Comparison of ENCODE assay signal across 1 cellular context in the genomic region with DNA sequence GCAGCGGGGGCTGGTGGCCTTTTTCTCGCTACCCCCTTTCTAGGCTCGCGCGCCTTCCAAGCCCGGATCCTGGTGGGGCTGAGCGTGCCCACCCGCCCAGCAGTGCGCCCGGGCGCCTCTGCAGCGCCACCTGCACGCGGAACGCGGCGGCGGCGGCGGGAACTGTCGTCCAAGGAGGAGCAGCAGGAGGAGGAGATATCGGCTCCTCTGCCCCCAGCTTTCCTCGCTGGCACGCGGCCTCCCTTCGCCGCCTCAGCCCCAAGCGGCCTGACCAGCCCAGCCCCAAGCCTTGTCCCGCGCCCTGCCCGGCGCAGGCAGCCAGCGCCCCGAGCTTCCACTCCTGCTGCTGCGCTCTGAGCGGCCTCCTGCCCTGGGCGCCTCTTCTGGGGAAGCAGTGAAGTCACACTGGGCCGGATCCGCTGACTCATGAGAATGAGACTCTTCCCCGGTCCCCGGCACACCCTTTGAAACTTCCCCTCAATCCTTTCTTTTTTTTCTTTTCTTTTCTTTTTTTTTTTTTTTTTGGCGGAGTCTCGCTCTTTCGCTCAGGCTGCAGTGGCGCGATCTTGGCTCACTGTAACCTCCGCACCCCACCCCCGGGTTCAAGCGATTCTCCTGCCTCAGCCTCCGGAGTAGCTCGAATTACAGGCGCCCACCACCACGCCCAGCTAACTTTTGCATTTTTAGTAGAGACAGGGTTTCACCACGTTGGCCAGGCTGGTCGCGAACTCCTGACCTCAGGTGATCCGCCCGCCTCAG.
A peak's percentile ranks its signal among the peaks of the same experiment; 100 is the strongest.
TF ChIP-seq lines count a peak whose summit lies in the region.

No MANE protein-coding gene starts in this region.

TF ChIP-seq in K562, 482 proteins besides CTCF, POLR2A, EP300 and RAD21 (continues in another document):
- TF ChIP-seq TCFL5 (CRISPR knock-in tag; conservative IDR thresholded peaks at IDR 0.05) (no peak), YY1 (IDR thresholded peaks at IDR 0.05; ENCODE audit: borderline replicate concordance in 1 of 3, control insufficient read depth in 1 of 3, extremely low read depth in 1 of 3, insufficient read depth in 3 of 3, insufficient read length in 1 of 3, insufficient replicate concordance in 2 of 3, low read depth in 1 of 3, low read length in 2 of 3) (peak in 1 of 3 experiments; percentile 26), DNMT1 (IDR thresholded peaks at IDR 0.05) (no peak), CTBP1 (IDR thresholded peaks at IDR 0.05; ENCODE audit: borderline replicate concordance) (peak; percentile 70; the same call in 1 of the 2 replicates), NELFE (IDR thresholded peaks at IDR 0.05; ENCODE audit: insufficient read depth, insufficient read length) (no peak), BRD9 (IDR thresholded peaks at IDR 0.05; ENCODE audit: low read depth, partially characterized antibody) (peak; percentile 20), ZNF699 (CRISPR knock-in tag; IDR thresholded peaks at IDR 0.05; ENCODE audit: insufficient replicate concordance) (no peak), NFIC (IDR thresholded peaks at IDR 0.05) (0 out of 2 replicates have a peak, but pooled peaks have one; percentile 14), DPF2 (IDR thresholded peaks at IDR 0.05) (peak; percentile 85), ZFX (CRISPR knock-in tag; IDR thresholded peaks at IDR 0.05) (peak; percentile 92), JUND (IDR thresholded peaks at IDR 0.05; ENCODE audit: borderline replicate concordance, low read depth, low read length) (0 out of 2 replicates have a peak, but pooled peaks have one; percentile 37), JUND (tag; IDR thresholded peaks at IDR 0.05; ENCODE audit: borderline replicate concordance, low read depth, low read length) (no peak), TAF1 (IDR thresholded peaks at IDR 0.05; ENCODE audit: control insufficient read depth, extremely low read depth, insufficient read depth, low read length, severe bottlenecking) (peak; percentile 50), NFE2 (IDR thresholded peaks at IDR 0.05; ENCODE audit: low read depth) (peak; percentile 86), LCOR (CRISPR knock-in tag; IDR thresholded peaks at IDR 0.05) (0 out of 2 replicates have a peak, but pooled peaks have one; percentile 6), EHMT2 (IDR thresholded peaks at IDR 0.05) (no peak), RBM22 (IDR thresholded peaks at IDR 0.05; ENCODE audit: low read depth, low read length, poor library complexity, severe bottlenecking) (peak; percentile 64), LARP7 (IDR thresholded peaks at IDR 0.05) (peak; percentile 48; the same call in 1 of the 2 replicates), ZNF140 (CRISPR knock-in tag; IDR thresholded peaks at IDR 0.05) (no peak), ZNF316 (IDR thresholded peaks at IDR 0.05) (peak; percentile 99), PHF21A (IDR thresholded peaks at IDR 0.05; ENCODE audit: borderline replicate concordance, low read depth) (0 out of 2 replicates have a peak, but pooled peaks have one; percentile 31), NR2C2 (CRISPR knock-in tag; IDR thresholded peaks at IDR 0.05) (no peak), NR2C2 (tag; IDR thresholded peaks at IDR 0.05) (0 out of 2 replicates have a peak, but pooled peaks have one; percentile 38), NONO (IDR thresholded peaks at IDR 0.05; ENCODE audit: low read depth in 2 of 2, low read length in 1 of 2) (peak in 1 of 2 experiments; percentile 44; a peak in 1 of 4 replicates), CBX1 (IDR thresholded peaks at IDR 0.05; ENCODE audit: low read depth) (0 out of 2 replicates have a peak, but pooled peaks have one; percentile 50), KLF13 (tag; IDR thresholded peaks at IDR 0.05; ENCODE audit: borderline replicate concordance, low read depth) (peak; percentile 26; the same call in 1 of the 2 replicates), RBFOX2 (IDR thresholded peaks at IDR 0.05; ENCODE audit: low read depth, low read length) (peak; percentile 91), FOXA1 (IDR thresholded peaks at IDR 0.05; ENCODE audit: borderline replicate concordance) (no peak), SOX6 (IDR thresholded peaks at IDR 0.05) (0 out of 2 replicates have a peak, but pooled peaks have one; percentile 39), NCOA4 (IDR thresholded peaks at IDR 0.05; ENCODE audit: partially characterized antibody) (no peak), NBN (IDR thresholded peaks at IDR 0.05; ENCODE audit: low read depth) (0 out of 2 replicates have a peak, but pooled peaks have one; percentile 28), TSC22D4 (tag; IDR thresholded peaks at IDR 0.05) (no peak), EZH2 (IDR thresholded peaks at IDR 0.05; ENCODE audit: borderline replicate concordance, low read depth, low read length) (no peak), HNRNPL (IDR thresholded peaks at IDR 0.05; ENCODE audit: low read depth, low read length) (peak; percentile 82), NFATC3 (IDR thresholded peaks at IDR 0.05) (no peak), SMAD4 (CRISPR knock-in tag; conservative IDR thresholded peaks at IDR 0.05) (peak; percentile 77), TBP (optimal IDR thresholded peaks at IDR 0.05; ENCODE audit: low read depth, low read length) (peak; percentile 45), ATF1 (CRISPR knock-in tag; IDR thresholded peaks at IDR 0.05) (no peak), ATF1 (tag; IDR thresholded peaks at IDR 0.05) (peak; percentile 50), NRF1 (conservative IDR thresholded peaks at IDR 0.05 in 1 of 2, IDR thresholded peaks at IDR 0.05 in 1 of 2) (peak; percentile 69 to 73), MYC (IDR thresholded peaks at IDR 0.05; ENCODE audit: low read depth, low read length) (peak; percentile 30; the same call in 1 of the 2 replicates), MYC (CRISPR knock-in tag; IDR thresholded peaks at IDR 0.05; ENCODE audit: borderline replicate concordance, low read depth) (no peak), ZNF384 (IDR thresholded peaks at IDR 0.05; ENCODE audit: low read depth, low read length) (peak; percentile 74), CBX8 (IDR thresholded peaks at IDR 0.05; ENCODE audit: borderline replicate concordance, extremely low read depth, low read depth, low read length, poor library complexity, severe bottlenecking) (no peak), BACH1 (tag; IDR thresholded peaks at IDR 0.05) (peak; percentile 36; the same call in 1 of the 2 replicates), HDAC2 (IDR thresholded peaks at IDR 0.05) (no peak), DMBX1 (CRISPR knock-in tag; IDR thresholded peaks at IDR 0.05; ENCODE audit: borderline replicate concordance) (0 out of 2 replicates have a peak, but pooled peaks have one; percentile 5)
- TF ChIP-seq, protein P1, sequence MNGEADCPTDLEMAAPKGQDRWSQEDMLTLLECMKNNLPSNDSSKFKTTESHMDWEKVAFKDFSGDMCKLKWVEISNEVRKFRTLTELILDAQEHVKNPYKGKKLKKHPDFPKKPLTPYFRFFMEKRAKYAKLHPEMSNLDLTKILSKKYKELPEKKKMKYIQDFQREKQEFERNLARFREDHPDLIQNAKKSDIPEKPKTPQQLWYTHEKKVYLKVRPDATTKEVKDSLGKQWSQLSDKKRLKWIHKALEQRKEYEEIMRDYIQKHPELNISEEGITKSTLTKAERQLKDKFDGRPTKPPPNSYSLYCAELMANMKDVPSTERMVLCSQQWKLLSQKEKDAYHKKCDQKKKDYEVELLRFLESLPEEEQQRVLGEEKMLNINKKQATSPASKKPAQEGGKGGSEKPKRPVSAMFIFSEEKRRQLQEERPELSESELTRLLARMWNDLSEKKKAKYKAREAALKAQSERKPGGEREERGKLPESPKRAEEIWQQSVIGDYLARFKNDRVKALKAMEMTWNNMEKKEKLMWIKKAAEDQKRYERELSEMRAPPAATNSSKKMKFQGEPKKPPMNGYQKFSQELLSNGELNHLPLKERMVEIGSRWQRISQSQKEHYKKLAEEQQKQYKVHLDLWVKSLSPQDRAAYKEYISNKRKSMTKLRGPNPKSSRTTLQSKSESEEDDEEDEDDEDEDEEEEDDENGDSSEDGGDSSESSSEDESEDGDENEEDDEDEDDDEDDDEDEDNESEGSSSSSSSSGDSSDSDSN (IDR thresholded peaks at IDR 0.05; ENCODE audit: borderline replicate concordance in 1 of 2, low read depth in 2 of 2, low read length in 2 of 2): 0 out of 4 replicates have a peak, but pooled peaks of 1 of the 2 experiments have one; percentile 50
- TF ChIP-seq, protein P2, sequence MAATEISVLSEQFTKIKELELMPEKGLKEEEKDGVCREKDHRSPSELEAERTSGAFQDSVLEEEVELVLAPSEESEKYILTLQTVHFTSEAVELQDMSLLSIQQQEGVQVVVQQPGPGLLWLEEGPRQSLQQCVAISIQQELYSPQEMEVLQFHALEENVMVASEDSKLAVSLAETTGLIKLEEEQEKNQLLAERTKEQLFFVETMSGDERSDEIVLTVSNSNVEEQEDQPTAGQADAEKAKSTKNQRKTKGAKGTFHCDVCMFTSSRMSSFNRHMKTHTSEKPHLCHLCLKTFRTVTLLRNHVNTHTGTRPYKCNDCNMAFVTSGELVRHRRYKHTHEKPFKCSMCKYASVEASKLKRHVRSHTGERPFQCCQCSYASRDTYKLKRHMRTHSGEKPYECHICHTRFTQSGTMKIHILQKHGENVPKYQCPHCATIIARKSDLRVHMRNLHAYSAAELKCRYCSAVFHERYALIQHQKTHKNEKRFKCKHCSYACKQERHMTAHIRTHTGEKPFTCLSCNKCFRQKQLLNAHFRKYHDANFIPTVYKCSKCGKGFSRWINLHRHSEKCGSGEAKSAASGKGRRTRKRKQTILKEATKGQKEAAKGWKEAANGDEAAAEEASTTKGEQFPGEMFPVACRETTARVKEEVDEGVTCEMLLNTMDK (IDR thresholded peaks at IDR 0.05; ENCODE audit: borderline replicate concordance, insufficient read depth, low read depth, low read length, poor library complexity, severe bottlenecking): peak; percentile 30
- TF ChIP-seq, protein P3, sequence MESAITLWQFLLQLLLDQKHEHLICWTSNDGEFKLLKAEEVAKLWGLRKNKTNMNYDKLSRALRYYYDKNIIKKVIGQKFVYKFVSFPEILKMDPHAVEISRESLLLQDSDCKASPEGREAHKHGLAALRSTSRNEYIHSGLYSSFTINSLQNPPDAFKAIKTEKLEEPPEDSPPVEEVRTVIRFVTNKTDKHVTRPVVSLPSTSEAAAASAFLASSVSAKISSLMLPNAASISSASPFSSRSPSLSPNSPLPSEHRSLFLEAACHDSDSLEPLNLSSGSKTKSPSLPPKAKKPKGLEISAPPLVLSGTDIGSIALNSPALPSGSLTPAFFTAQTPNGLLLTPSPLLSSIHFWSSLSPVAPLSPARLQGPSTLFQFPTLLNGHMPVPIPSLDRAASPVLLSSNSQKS (CRISPR knock-in tag; IDR thresholded peaks at IDR 0.05): no peak
- TF ChIP-seq, protein P4, sequence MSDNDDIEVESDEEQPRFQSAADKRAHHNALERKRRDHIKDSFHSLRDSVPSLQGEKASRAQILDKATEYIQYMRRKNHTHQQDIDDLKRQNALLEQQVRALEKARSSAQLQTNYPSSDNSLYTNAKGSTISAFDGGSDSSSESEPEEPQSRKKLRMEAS (CRISPR knock-in tag; IDR thresholded peaks at IDR 0.05): peak; percentile 84
- TF ChIP-seq, protein P5, sequence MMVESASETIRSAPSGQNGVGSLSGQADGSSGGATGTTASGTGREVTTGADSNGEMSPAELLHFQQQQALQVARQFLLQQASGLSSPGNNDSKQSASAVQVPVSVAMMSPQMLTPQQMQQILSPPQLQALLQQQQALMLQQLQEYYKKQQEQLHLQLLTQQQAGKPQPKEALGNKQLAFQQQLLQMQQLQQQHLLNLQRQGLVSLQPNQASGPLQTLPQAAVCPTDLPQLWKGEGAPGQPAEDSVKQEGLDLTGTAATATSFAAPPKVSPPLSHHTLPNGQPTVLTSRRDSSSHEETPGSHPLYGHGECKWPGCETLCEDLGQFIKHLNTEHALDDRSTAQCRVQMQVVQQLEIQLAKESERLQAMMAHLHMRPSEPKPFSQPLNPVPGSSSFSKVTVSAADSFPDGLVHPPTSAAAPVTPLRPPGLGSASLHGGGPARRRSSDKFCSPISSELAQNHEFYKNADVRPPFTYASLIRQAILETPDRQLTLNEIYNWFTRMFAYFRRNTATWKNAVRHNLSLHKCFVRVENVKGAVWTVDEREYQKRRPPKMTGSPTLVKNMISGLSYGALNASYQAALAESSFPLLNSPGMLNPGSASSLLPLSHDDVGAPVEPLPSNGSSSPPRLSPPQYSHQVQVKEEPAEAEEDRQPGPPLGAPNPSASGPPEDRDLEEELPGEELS (CRISPR knock-in tag; IDR thresholded peaks at IDR 0.05; ENCODE audit: borderline replicate concordance): no peak
- TF ChIP-seq, protein P6, sequence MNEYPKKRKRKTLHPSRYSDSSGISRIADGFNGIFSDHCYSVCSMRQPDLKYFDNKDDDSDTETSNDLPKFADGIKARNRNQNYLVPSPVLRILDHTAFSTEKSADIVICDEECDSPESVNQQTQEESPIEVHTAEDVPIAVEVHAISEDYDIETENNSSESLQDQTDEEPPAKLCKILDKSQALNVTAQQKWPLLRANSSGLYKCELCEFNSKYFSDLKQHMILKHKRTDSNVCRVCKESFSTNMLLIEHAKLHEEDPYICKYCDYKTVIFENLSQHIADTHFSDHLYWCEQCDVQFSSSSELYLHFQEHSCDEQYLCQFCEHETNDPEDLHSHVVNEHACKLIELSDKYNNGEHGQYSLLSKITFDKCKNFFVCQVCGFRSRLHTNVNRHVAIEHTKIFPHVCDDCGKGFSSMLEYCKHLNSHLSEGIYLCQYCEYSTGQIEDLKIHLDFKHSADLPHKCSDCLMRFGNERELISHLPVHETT (CRISPR knock-in tag; conservative IDR thresholded peaks at IDR 0.05 in 1 of 2, IDR thresholded peaks at IDR 0.05 in 1 of 2): 0 out of 4 replicates have a peak, but pooled peaks of 1 of the 2 experiments have one; percentile 40
- TF ChIP-seq, protein P7, sequence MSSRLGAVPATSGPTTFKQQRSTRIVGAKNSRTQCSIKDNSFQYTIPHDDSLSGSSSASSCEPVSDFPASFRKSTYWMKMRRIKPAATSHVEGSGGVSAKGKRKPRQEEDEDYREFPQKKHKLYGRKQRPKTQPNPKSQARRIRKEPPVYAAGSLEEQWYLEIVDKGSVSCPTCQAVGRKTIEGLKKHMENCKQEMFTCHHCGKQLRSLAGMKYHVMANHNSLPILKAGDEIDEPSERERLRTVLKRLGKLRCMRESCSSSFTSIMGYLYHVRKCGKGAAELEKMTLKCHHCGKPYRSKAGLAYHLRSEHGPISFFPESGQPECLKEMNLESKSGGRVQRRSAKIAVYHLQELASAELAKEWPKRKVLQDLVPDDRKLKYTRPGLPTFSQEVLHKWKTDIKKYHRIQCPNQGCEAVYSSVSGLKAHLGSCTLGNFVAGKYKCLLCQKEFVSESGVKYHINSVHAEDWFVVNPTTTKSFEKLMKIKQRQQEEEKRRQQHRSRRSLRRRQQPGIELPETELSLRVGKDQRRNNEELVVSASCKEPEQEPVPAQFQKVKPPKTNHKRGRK (tag; IDR thresholded peaks at IDR 0.05): peak; percentile 64
- TF ChIP-seq, protein P8, sequence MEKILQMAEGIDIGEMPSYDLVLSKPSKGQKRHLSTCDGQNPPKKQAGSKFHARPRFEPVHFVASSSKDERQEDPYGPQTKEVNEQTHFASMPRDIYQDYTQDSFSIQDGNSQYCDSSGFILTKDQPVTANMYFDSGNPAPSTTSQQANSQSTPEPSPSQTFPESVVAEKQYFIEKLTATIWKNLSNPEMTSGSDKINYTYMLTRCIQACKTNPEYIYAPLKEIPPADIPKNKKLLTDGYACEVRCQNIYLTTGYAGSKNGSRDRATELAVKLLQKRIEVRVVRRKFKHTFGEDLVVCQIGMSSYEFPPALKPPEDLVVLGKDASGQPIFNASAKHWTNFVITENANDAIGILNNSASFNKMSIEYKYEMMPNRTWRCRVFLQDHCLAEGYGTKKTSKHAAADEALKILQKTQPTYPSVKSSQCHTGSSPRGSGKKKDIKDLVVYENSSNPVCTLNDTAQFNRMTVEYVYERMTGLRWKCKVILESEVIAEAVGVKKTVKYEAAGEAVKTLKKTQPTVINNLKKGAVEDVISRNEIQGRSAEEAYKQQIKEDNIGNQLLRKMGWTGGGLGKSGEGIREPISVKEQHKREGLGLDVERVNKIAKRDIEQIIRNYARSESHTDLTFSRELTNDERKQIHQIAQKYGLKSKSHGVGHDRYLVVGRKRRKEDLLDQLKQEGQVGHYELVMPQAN (IDR thresholded peaks at IDR 0.05; ENCODE audit: borderline replicate concordance): no peak
